Comparison of ENCODE assay signal across 8 cellular contexts in the genomic region with DNA sequence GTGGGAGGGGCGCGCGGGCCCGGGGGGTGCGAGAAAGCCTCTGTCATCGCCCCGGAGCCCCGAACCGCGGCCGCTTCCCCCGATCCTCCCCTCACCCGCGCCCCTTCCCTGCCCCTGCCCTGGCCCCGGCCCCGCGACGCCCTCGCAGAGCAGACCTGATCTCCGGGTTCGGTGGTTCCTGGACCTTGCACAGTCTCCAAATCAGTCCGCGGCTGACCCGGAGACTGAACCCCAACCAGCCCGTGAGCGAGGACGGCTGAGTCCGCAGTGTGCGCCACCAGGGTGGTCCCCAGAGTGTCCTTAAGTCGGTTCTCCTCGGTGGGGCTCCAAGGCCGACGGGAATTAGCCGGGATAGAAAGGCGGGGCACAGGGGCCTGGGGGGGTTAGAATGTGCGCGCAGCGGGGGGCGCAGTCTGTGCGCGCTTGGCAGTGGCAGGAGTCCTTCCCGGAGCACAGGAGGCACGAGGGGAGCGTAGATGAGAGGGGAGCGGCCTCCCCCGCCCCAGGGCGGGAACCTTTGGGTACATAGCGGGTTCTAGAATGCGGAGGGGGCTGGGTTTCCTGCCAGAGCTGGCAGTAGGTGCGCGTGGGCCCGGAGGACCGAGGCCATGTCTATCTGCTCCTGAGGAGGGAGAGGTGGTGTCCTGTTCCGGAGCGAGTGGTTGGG. TPM values are rescaled to one million over a fixed set of nuclear protein-coding genes. Genes with fewer than 3 reads are reported as not detected.
DNase-seq lines count a peak whose midpoint lies in the region; ATAC-seq and TF ChIP-seq lines count a peak whose summit lies in the region.

No MANE protein-coding gene starts in this region.

- no peaks in the 10 kb centered on the region for H3K9me3 ChIP-seq in Panc1 (ENCODE audit: control insufficient read depth, insufficient read depth, low read depth, low read length)

- intact Hi-C loops in Panc1 (cut with micrococcal nuclease; ENCODE audit: unreplicated experiment) (no loop called here), lower leg skin (cut with DNase I; ENCODE audit: low total_unique reads) (no loop called here)

- H3K4me3 ChIP-seq in Panc1 (ENCODE audit: low read depth in 2 of 2, low read length in 2 of 2), result peak overlapping the region; percentile 62 to 64
- peak overlapping the region; percentile 37 for H3K4me3 ChIP-seq in lower leg skin (ENCODE audit: low read depth, poor library complexity, severe bottlenecking)

- no peaks in the 10 kb centered on the region for H3K27me3 ChIP-seq in Panc1 (ENCODE audit: control insufficient read depth, insufficient read depth, low read length)

- BruUV-seq in Panc1 (replicated peaks; lab: Mats Ljungman, UMichigan), result no TSS peak

- peak overlapping the region; percentile 55 for H3K27ac Mint-ChIP-seq in central memory CD8-positive, alpha-beta T cell (ENCODE audit: low read depth)

- CTCF ChIA-PET in Panc1 (lab: Charles Lee), result no interaction called here

- no peak for TF ChIP-seq POLR2A in lower leg skin (IDR thresholded peaks at IDR 0.05)

- peak overlapping the region; percentile 87 for H3K4me3 Mint-ChIP-seq in central memory CD8-positive, alpha-beta T cell

- 6 to 14% methylated on average over 34 to 37 of the region's 55 CpGs for WGBS in lower leg skin, 2 donors

- peaks cover 19% of the 10 kb centered on the region for H3K4me1 Mint-ChIP-seq in central memory CD8-positive, alpha-beta T cell

- peak; percentile 28 for ATAC-seq in GM19455 (IDR thresholded peaks at IDR 0.05; ENCODE audit: unreplicated experiment)
- peak; percentile 46 for ATAC-seq in Panc1
- peak; percentile 46 for ATAC-seq in central memory CD8-positive, alpha-beta T cell (replicated peaks; ENCODE audit: extremely low read depth, poor library complexity, severe bottlenecking)

- no peak; the same call in 1 of the 2 replicates for TF ChIP-seq CTCF in C4-2B (conservative IDR thresholded peaks at IDR 0.05)
- no peak for TF ChIP-seq CTCF in Panc1 (IDR thresholded peaks at IDR 0.05)
- no peak for TF ChIP-seq CTCF in lower leg skin (IDR thresholded peaks at IDR 0.05)

- DNase-seq in Panc1 (ENCODE audit: low read depth, low spot score) (no peak), lower leg skin (ENCODE audit: low spot score in 2 of 2) (peak in 1 of 2 donors; percentile 87), substantia nigra (lab: John Stamatoyannopoulos, UW) (peak in 2 of 49 donors; percentile 31 to 73), superior temporal gyrus (ENCODE audit: extremely low spot score) (no peak)
- no peak for DNase-seq in central memory CD8-positive, alpha-beta T cell (ENCODE audit: low spot score in 2 of 2)
- DNase-seq in stimulated activated naive CD4-positive, alpha-beta T cell treated with Interleukin-2 at 50 U/mL for 16 hours (lab: John Stamatoyannopoulos, UW), result no peak

- H3K36me3 ChIP-seq in Panc1 (ENCODE audit: control insufficient read depth, insufficient read depth, low read length), result no peaks in the 10 kb centered on the region; the same call in 1 of the 2 replicates

- no peaks in the 10 kb centered on the region for H3K27me3 Mint-ChIP-seq in central memory CD8-positive, alpha-beta T cell

- POLR2A ChIA-PET in Panc1 (lab: Charles Lee), result no interaction called here

- H3K27ac ChIP-seq in C4-2B (peak overlapping the region; percentile 70), Panc1 (ENCODE audit: low read length) (peak overlapping the region; percentile 77), substantia nigra (ENCODE audit: low read depth, low read length, poor library complexity, severe bottlenecking) (peak overlapping the region; percentile 30)

- H3K36me3 Mint-ChIP-seq in central memory CD8-positive, alpha-beta T cell (ENCODE audit: insufficient read depth), result peaks cover 11% of the 10 kb centered on the region

- peaks cover 3% of the 10 kb centered on the region; the same call in 1 of the 2 replicates for H3K4me1 ChIP-seq in Panc1 (ENCODE audit: control insufficient read depth, insufficient read depth, low read length)

- no peaks in the 10 kb centered on the region for H3K9me3 Mint-ChIP-seq in central memory CD8-positive, alpha-beta T cell

- in situ Hi-C loops in Panc1 (cut with HindIII; ENCODE audit: low pct_unique_long_range_greater_than_20kb, low sequenced_read_pairs), result no loop called here

RNA-seq across cellular contexts. Expression of a gene that starts 0.8 kb away (rescaled TPM):
- total RNA-seq in Panc1 (2021; ENCODE audit: unreplicated experiment) (19.9 TPM), lower leg skin (1 to 10 TPM; 2.4 to 8.4 (median 4.1) TPM)
- 38.9 TPM for polyA plus RNA-seq in Panc1 (2012; ENCODE audit: insufficient read length)

RNA-seq across cellular contexts. Expression of a gene that starts 14.1 kb away (rescaled TPM):
- total RNA-seq in Panc1 (2021; ENCODE audit: unreplicated experiment), result 422 TPM
- 224 TPM for polyA plus RNA-seq in Panc1 (2012; ENCODE audit: insufficient read length)
- 100 to 1,000 TPM; 135 to 220 (median 178) TPM for total RNA-seq in lower leg skin

RNA-seq across cellular contexts. Expression of a gene that starts 20.8 kb away (rescaled TPM):
- total RNA-seq in Panc1 (2021; ENCODE audit: unreplicated experiment) (39.3 TPM), lower leg skin (10 to 100 TPM; 68.3 to 95.7 (median 84.1) TPM)
- 63.1 TPM for polyA plus RNA-seq in Panc1 (2012; ENCODE audit: insufficient read length)

RNA-seq across cellular contexts. Expression of a gene that starts 46.4 kb away (rescaled TPM):
- total RNA-seq in Panc1 (2021; ENCODE audit: unreplicated experiment), result 78.1 TPM
- polyA plus RNA-seq in Panc1 (2012; ENCODE audit: insufficient read length), result 96.2 TPM
- 10 to 100 TPM; 36.6 to 46.8 (median 44.0) TPM for total RNA-seq in lower leg skin
